In genomic region chr16:14641877-14642276, GRCh38 we compare ENCODE assay signal across 1 cellular context.
TF ChIP-seq lines count a peak whose summit lies in the region.

No MANE protein-coding gene starts in this region.

TF ChIP-seq in GM23338, 12 proteins besides CTCF, POLR2A, EP300 and RAD21 (continued from another document):
- no peak for TF ChIP-seq REST (IDR thresholded peaks at IDR 0.05; ENCODE audit: unreplicated experiment)
